In genomic region chr11:61817471-61818202, GRCh38 we compare ENCODE assay signal across 8 cellular contexts. TPM values are rescaled to one million over a fixed set of nuclear protein-coding genes. Genes with fewer than 3 reads are reported as not detected.
DNase-seq lines count a peak whose midpoint lies in the region; ATAC-seq and TF ChIP-seq lines count a peak whose summit lies in the region.

No MANE protein-coding gene starts in this region.

- POLR2A ChIA-PET in PC-9 (lab: Charles Lee; ENCODE audit: unreplicated experiment) = interaction anchor here (0.6 kb wide), 3 partner anchors 218 to 936 kb away, joined by 3 to 17 read pairs (median 6); partner anchors contain the start of gene ZBTB3

- 79% methylated on average over 6 of the region's 6 CpGs for WGBS in esophagus muscularis mucosa

- intact Hi-C loops in PC-9 (cut with micrococcal nuclease; ENCODE audit: unreplicated experiment) (loop anchor here (1.0 kb wide), 1 partner anchor 11 kb away; the partner anchor contains the start of gene FADS2), esophagus muscularis mucosa (cut with DNase I) (no loop called here)

- no peak for TF ChIP-seq POLR2A in esophagus muscularis mucosa (IDR thresholded peaks at IDR 0.05; ENCODE audit: low read depth)

- H3K9me2 ChIP-seq in PC-9 (ENCODE audit: insufficient read depth) = no peaks in the 10 kb centered on the region

- H3K9me3 ChIP-seq in ES-I3 (ENCODE audit: control insufficient read depth, insufficient read depth, low read length) = no peaks in the 10 kb centered on the region
- no peaks in the 10 kb centered on the region for H3K9me3 ChIP-seq in PC-9 (ENCODE audit: insufficient read depth, low read depth)
- no peaks in the 10 kb centered on the region for H3K9me3 ChIP-seq in esophagus muscularis mucosa

- H4K20me1 ChIP-seq in PC-9 (ENCODE audit: insufficient read depth) = no peaks in the 10 kb centered on the region

- no peaks in the 10 kb centered on the region for H3K27me3 ChIP-seq in PC-9 (ENCODE audit: insufficient read depth, low read depth)
- peaks cover 0 to 13% (median 0%) of the 10 kb centered on the region in 4 donors for H3K27me3 ChIP-seq in esophagus muscularis mucosa

- H3K27ac ChIP-seq in PC-9 = peak overlapping the region; percentile 80
- H3K27ac ChIP-seq in esophagus muscularis mucosa (replicated peaks in 1 of 4) = peak overlapping the region; percentile 95 to 99 (median 97)

- H3K36me3 ChIP-seq in ES-I3 (ENCODE audit: insufficient read depth, low read length) = no peaks in the 10 kb centered on the region; the same call in 1 of the 2 replicates
- H3K36me3 ChIP-seq in PC-9 (ENCODE audit: low read depth) = peaks cover 4% of the 10 kb centered on the region
- H3K36me3 ChIP-seq in esophagus muscularis mucosa = peaks cover 0 to 8% (median 2%) of the 10 kb centered on the region in 4 donors

- TF ChIP-seq CTCF in PC-9 (conservative IDR thresholded peaks at IDR 0.05) (no peak), esophagus muscularis mucosa (IDR thresholded peaks at IDR 0.05) (no peak), retinal pigment epithelial cell (conservative IDR thresholded peaks at IDR 0.05; ENCODE audit: low read depth, low read length) (no peak)

- ATAC-seq in GM18870 (IDR thresholded peaks at IDR 0.05; ENCODE audit: unreplicated experiment) (no peak), HG02623 (IDR thresholded peaks at IDR 0.05; ENCODE audit: unreplicated experiment) (no peak)

- H3K9ac ChIP-seq in ES-I3 (ENCODE audit: low read depth, low read length) = peak overlapping the region; percentile 96

- peak overlapping the region; percentile 89 for H2AFZ ChIP-seq in PC-9

- TSS peak; percentile 11 for BruUV-seq in PC-9 (replicated peaks; lab: Mats Ljungman, UMichigan)

- H3K4me1 ChIP-seq in ES-I3 (ENCODE audit: insufficient read depth, low read length) (peaks cover 20% of the 10 kb centered on the region; the same call in 1 of the 2 replicates), PC-9 (replicated peaks; ENCODE audit: insufficient read depth) (peaks cover 42% of the 10 kb centered on the region), esophagus muscularis mucosa (peaks cover 11 to 29% (median 22%) of the 10 kb centered on the region in 4 donors)

- H3F3A ChIP-seq in PC-9 (ENCODE audit: insufficient read depth, low read depth) = peaks cover 62% of the 10 kb centered on the region

- peak overlapping the region; percentile 95 for H3K4me3 ChIP-seq in PC-9
- H3K4me3 ChIP-seq in esophagus muscularis mucosa = peak overlapping the region; percentile 71 to 88 (median 74)
- H3K4me3 ChIP-seq in retinal pigment epithelial cell (ENCODE audit: low read length) = peak overlapping the region; percentile 77

- CTCF ChIA-PET in PC-9 (lab: Charles Lee) = no interaction called here

- DNase-seq in PC-9 = no peak
- no peak for DNase-seq in esophagus muscularis mucosa (ENCODE audit: extremely low spot score)
- DNase-seq in retinal pigment epithelial cell (ENCODE audit: low read depth) = no peak
- DNase-seq in hypothalamus (lab: John Stamatoyannopoulos, UW) = no peak
- DNase-seq in LoVo (ENCODE audit: low spot score) = no peak

- H3K79me2 ChIP-seq in PC-9 (ENCODE audit: low read depth) = peaks cover 32% of the 10 kb centered on the region

- peak overlapping the region; percentile 75 for H3K4me2 ChIP-seq in PC-9

- TF ChIP-seq EP300 in esophagus muscularis mucosa (IDR thresholded peaks at IDR 0.05) = no peak

RNA-seq across cellular contexts. Expression of gene FADS1, which starts 0.8 kb away (rescaled TPM):
- total RNA-seq in PC-9 (2021) = 114 and 150 TPM in 2 replicates
- 10 to 100 TPM; 20.2 to 26.0 (median 23.8) TPM for total RNA-seq in esophagus muscularis mucosa

RNA-seq across cellular contexts. Expression of gene FADS2, which starts 10.5 kb away (rescaled TPM):
- 223 and 514 TPM in 2 replicates for total RNA-seq in PC-9 (2021)
- total RNA-seq in esophagus muscularis mucosa = 10 to 100 TPM; 15.9 to 32.8 (median 28.0) TPM

RNA-seq across cellular contexts. Expression of gene FEN1, which starts 24.9 kb away (rescaled TPM):
- total RNA-seq in PC-9 (2021) = 56.5 and 60.9 TPM in 2 replicates
- 10 to 100 TPM in 1 of 4 donors, 1 to 10 TPM in 3; 5.0 to 10.2 (median 7.5) TPM for total RNA-seq in esophagus muscularis mucosa

RNA-seq across cellular contexts. Expression of gene TMEM258, which starts 25.2 kb away (rescaled TPM):
- 141 and 217 TPM in 2 replicates for total RNA-seq in PC-9 (2021)
- 10 to 100 TPM; 34.5 to 48.2 (median 43.8) TPM for total RNA-seq in esophagus muscularis mucosa
